In genomic region chr18:80257579-80258543, GRCh38 we compare ENCODE assay signal across 8 cellular contexts. TPM values are rescaled to one million over a fixed set of nuclear protein-coding genes. Genes with fewer than 3 reads are reported as not detected.
DNase-seq lines count a peak whose midpoint lies in the region; ATAC-seq, FAIRE-seq and TF ChIP-seq lines count a peak whose summit lies in the region.
"Not testable (repeated sequence)": the region's sequence is repeated elsewhere in the genome, so short reads cannot be mapped to it uniquely, and the experiment has no call there.

No MANE protein-coding gene starts in this region.

- H3K9me3 Mint-ChIP-seq in activated naive CD8-positive, alpha-beta T cell treated with anti-CD3 and anti-CD28 coated beads for 36 hours = not testable (repeated sequence)

- FAIRE-seq in D721Med (lab: Jason Lieb, UNC) = peak; percentile 95

- TF ChIP-seq RAD21 in IMR-90 (IDR thresholded peaks at IDR 0.05; ENCODE audit: low read length) = peak; percentile 84

- not testable (repeated sequence) for H3K9me1 ChIP-seq in IMR-90 (ENCODE audit: insufficient read depth, low read length)

- H3K9me3 ChIP-seq in IMR-90 (ENCODE audit: control insufficient read depth, insufficient read depth, low read length); sigmoid colon; thoracic aorta: not testable (repeated sequence)
- peaks cover 14% of the 10 kb centered on the region for H3K9me3 ChIP-seq in WERI-Rb-1 (ENCODE audit: severe bottlenecking)

- not testable (repeated sequence) for H3K4ac ChIP-seq in IMR-90 (ENCODE audit: low read depth, low read length)

- H3K27ac Mint-ChIP-seq in activated naive CD8-positive, alpha-beta T cell treated with anti-CD3 and anti-CD28 coated beads for 36 hours = not testable (repeated sequence)

- not testable (repeated sequence) for H2BK120ac ChIP-seq in IMR-90 (ENCODE audit: low read depth, low read length)

- not testable (repeated sequence) for TF ChIP-seq EP300 in sigmoid colon (IDR thresholded peaks at IDR 0.05)

- not testable (repeated sequence) for H3K23ac ChIP-seq in IMR-90 (ENCODE audit: low read depth, low read length)

- H3K4me3 ChIP-seq in IMR-90 (ENCODE audit: insufficient read depth, low read depth, low read length); WERI-Rb-1 (ENCODE audit: low read depth, low read length); lower leg skin (ENCODE audit: low read depth, poor library complexity, severe bottlenecking); sigmoid colon; thoracic aorta: not testable (repeated sequence)

- DNase-seq in D721Med (ENCODE audit: insufficient read length, low spot score) = not testable (repeated sequence)
- DNase-seq in IMR-90 = peak; percentile 65
- DNase-seq in WERI-Rb-1 = peak; percentile 90
- peak; percentile 57 for DNase-seq in activated naive CD8-positive, alpha-beta T cell treated with anti-CD3 and anti-CD28 coated beads for 36 hours
- DNase-seq in fibroblast of gingiva (ENCODE audit: low read depth) = peak; percentile 53
- DNase-seq in lower leg skin (ENCODE audit: low spot score in 2 of 2) = peak; percentile 71 to 92
- peak; percentile 87 for DNase-seq in sigmoid colon
- DNase-seq in thoracic aorta (ENCODE audit: low spot score) = peak; percentile 30

- in situ Hi-C loops in IMR-90 (cut with MboI; ENCODE audit: low sequenced_read_pairs) = not testable (repeated sequence)

- not testable (repeated sequence) for H3K79me1 ChIP-seq in IMR-90 (ENCODE audit: low read depth in 1 of 2, low read length in 2 of 2)

- H2AK5ac ChIP-seq in IMR-90 (ENCODE audit: low read depth, low read length) = not testable (repeated sequence)

- dilution Hi-C loops in IMR-90 (cut with HindIII; ENCODE audit: low sequenced_read_pairs, unreplicated experiment) = not testable (repeated sequence)

- not testable (repeated sequence) for H2BK20ac ChIP-seq in IMR-90 (ENCODE audit: low read depth, low read length)

- H3K56ac ChIP-seq in IMR-90 (ENCODE audit: extremely low read depth, insufficient read depth, low read length) = not testable (repeated sequence)

- H3K4me1 Mint-ChIP-seq in activated naive CD8-positive, alpha-beta T cell treated with anti-CD3 and anti-CD28 coated beads for 36 hours = not testable (repeated sequence)

- intact Hi-C loops in IMR-90 (cut with micrococcal nuclease) = loop anchor here (1.0 kb wide), 2 partner anchors 87 to 101 kb away; no protein-coding TSS in a partner anchor
- intact Hi-C loops in lower leg skin (cut with DNase I; ENCODE audit: low total_unique reads); sigmoid colon (cut with DNase I): not testable (repeated sequence)

- H3K4me3 Mint-ChIP-seq in activated naive CD8-positive, alpha-beta T cell treated with anti-CD3 and anti-CD28 coated beads for 36 hours = not testable (repeated sequence)

- not testable (repeated sequence) for H4K91ac ChIP-seq in IMR-90 (ENCODE audit: insufficient read depth, low read depth, low read length)

- BruUV-seq in IMR-90 (replicated peaks; lab: Mats Ljungman, UMichigan) = not testable (repeated sequence)

- not testable (repeated sequence) for H3K36me3 ChIP-seq in IMR-90 (ENCODE audit: control insufficient read depth, insufficient read depth, low read length); WERI-Rb-1; sigmoid colon; thoracic aorta

- not testable (repeated sequence) for H3K27me3 Mint-ChIP-seq in activated naive CD8-positive, alpha-beta T cell treated with anti-CD3 and anti-CD28 coated beads for 36 hours

- TF ChIP-seq POLR2A in IMR-90 (IDR thresholded peaks at IDR 0.05; ENCODE audit: low read depth, low read length); lower leg skin (IDR thresholded peaks at IDR 0.05); sigmoid colon (IDR thresholded peaks at IDR 0.05): not testable (repeated sequence)

- TF ChIP-seq CTCF in D721Med (IDR thresholded peaks at IDR 0.05; ENCODE audit: insufficient read depth, missing control alignments) (peak; percentile 76), IMR-90 (conservative IDR thresholded peaks at IDR 0.05; ENCODE audit: low read depth, low read length) (peak; percentile 79), WERI-Rb-1 (IDR thresholded peaks at IDR 0.05; ENCODE audit: low read depth, low read length) (peak; percentile 95), sigmoid colon (IDR thresholded peaks at IDR 0.05) (peak; percentile 73 to 89 (median 78)), thoracic aorta (IDR thresholded peaks at IDR 0.05) (peak; percentile 84)
- not testable (repeated sequence) for TF ChIP-seq CTCF in lower leg skin (IDR thresholded peaks at IDR 0.05)

- POLR2A ChIA-PET in IMR-90 (lab: Charles Lee; ENCODE audit: unreplicated experiment) = not testable (repeated sequence)

- H4K5ac ChIP-seq in IMR-90 (ENCODE audit: low read depth, low read length) = not testable (repeated sequence)

- H2BK15ac ChIP-seq in IMR-90 (ENCODE audit: low read depth, low read length) = not testable (repeated sequence)

- H2BK5ac ChIP-seq in IMR-90 (ENCODE audit: low read depth, low read length, poor library complexity, severe bottlenecking) = not testable (repeated sequence)

- not testable (repeated sequence) for H3K27ac ChIP-seq in IMR-90 (ENCODE audit: insufficient read depth, low read length); WERI-Rb-1; sigmoid colon; thoracic aorta

- CTCF ChIA-PET in IMR-90 (lab: Yijun Ruan, JAX) = interaction anchor here (0.7 to 1.0 kb wide), 2 partner anchors 58 to 85 kb away, joined by 3 read pairs; no protein-coding TSS in a partner anchor

- H3K9ac ChIP-seq in IMR-90 (ENCODE audit: low read depth, low read length) = not testable (repeated sequence)

- H2AK9ac ChIP-seq in IMR-90 (replicated peaks; ENCODE audit: low read depth, low read length, poor library complexity) = not testable (repeated sequence)

- H2AFZ ChIP-seq in IMR-90 (replicated peaks; ENCODE audit: low read length, poor library complexity) = peak overlapping the region; percentile 58

- not testable (repeated sequence) for H3K36me3 Mint-ChIP-seq in activated naive CD8-positive, alpha-beta T cell treated with anti-CD3 and anti-CD28 coated beads for 36 hours

- not testable (repeated sequence) for H4K20me1 ChIP-seq in IMR-90 (ENCODE audit: insufficient read depth, low read length)

- H3K4me1 ChIP-seq in IMR-90 (ENCODE audit: control insufficient read depth, insufficient read depth, low read length); sigmoid colon; thoracic aorta (ENCODE audit: control insufficient read depth in 1 of 2, low read depth in 2 of 2): not testable (repeated sequence)

- H3K27me3 ChIP-seq in IMR-90 (ENCODE audit: control insufficient read depth, insufficient read depth, low read length); WERI-Rb-1 (ENCODE audit: insufficient read depth, low read depth, severe bottlenecking); sigmoid colon; thoracic aorta (replicated peaks; ENCODE audit: insufficient read depth): not testable (repeated sequence)

- WGBS in IMR-90 (ENCODE audit: extremely low coverage in 2 of 2, insufficient read length in 1 of 2), 2 experiments = 83% methylated on average over 1 of the region's 12 CpGs; no CpG with 5 or more reads in 1 of the 2 experiments
- WGBS in lower leg skin, 2 donors = 39 to 45% methylated on average over 12 of the region's 12 CpGs
- 42 to 65% methylated on average over 12 of the region's 12 CpGs for WGBS in sigmoid colon, 2 donors

- not testable (repeated sequence) for H4K8ac ChIP-seq in IMR-90 (ENCODE audit: low read depth in 2 of 2, low read length in 2 of 2)

- peak; percentile 83 for ATAC-seq in IMR-90 (ENCODE audit: low read depth)
- ATAC-seq in thoracic aorta (ENCODE audit: insufficient number of reproducible peaks, low FRiP score, low read depth) = not testable (repeated sequence)

- not testable (repeated sequence) for H3K4me2 ChIP-seq in IMR-90 (ENCODE audit: low read depth, low read length)

- H3K14ac ChIP-seq in IMR-90 (replicated peaks; ENCODE audit: low read depth, low read length) = not testable (repeated sequence)

- not testable (repeated sequence) for H3K18ac ChIP-seq in IMR-90 (ENCODE audit: low read depth, low read length)

TF ChIP-seq in IMR-90, 13 proteins besides CTCF, POLR2A, EP300 and RAD21:
- peak; percentile 94 for TF ChIP-seq SMC3 (IDR thresholded peaks at IDR 0.05; ENCODE audit: low read depth, low read length)
TF ChIP-seq in IMR-90: peak in this region for 1; not testable (repeated sequence) for 12.

RNA-seq across cellular contexts. Expression of gene PARD6G, which starts 10.5 kb away (rescaled TPM):
- total RNA-seq in IMR-90 (2012; rRNA removed) (2.5 and 3.3 TPM in 2 replicates), lower leg skin (100 to 1,000 TPM in 2 of 4 donors, 10 to 100 TPM in 2; 89.6 to 122 (median 101) TPM), sigmoid colon (10 to 100 TPM in 1 of 4 donors, 1 to 10 TPM in 3; 6.2 to 13.0 (median 9.6) TPM), thoracic aorta (1 to 10 TPM; 3.0 to 4.8 TPM)
- polyA plus RNA-seq in IMR-90 (2012; rRNA removed) (4.6 and 4.7 TPM in 2 replicates), sigmoid colon (1 to 10 TPM in 2 of 3 donors, not detected in 1; 1.2 to 1.8 TPM)
- polyA plus RNA-seq in IMR-90 (2012; cell fraction: cytosol; rRNA removed) = 4.8 and 5.6 TPM in 2 replicates
- 3.6 and 3.7 TPM in 2 replicates for polyA plus RNA-seq in IMR-90 (2012; cell fraction: nucleus; rRNA removed; ENCODE audit: low replicate concordance)
- under 1 TPM; 0.21 to 0.26 TPM for total RNA-seq in activated naive CD8-positive, alpha-beta T cell treated with anti-CD3 and anti-CD28 coated beads for 36 hours

Comparison
In these comparisons a context has a peak if more than half of its experiments do, and no peak if none do; other contexts are left out.
1. RNA of gene PARD6G, which starts 10.5 kb away (total RNA-seq): 89.6 to 122 TPM in lower leg skin; 6.2 to 13.0 TPM in sigmoid colon, 3.0 to 4.8 TPM in thoracic aorta, 2.5 to 3.3 TPM in IMR-90 and 0.21 to 0.26 TPM in activated naive CD8-positive, alpha-beta T cell treated with anti-CD3 and anti-CD28 coated beads for 36 hours; every median in the first group is over 4 times any median in the second.